ENCODE assay signal across 23 cellular contexts in the genomic region with DNA sequence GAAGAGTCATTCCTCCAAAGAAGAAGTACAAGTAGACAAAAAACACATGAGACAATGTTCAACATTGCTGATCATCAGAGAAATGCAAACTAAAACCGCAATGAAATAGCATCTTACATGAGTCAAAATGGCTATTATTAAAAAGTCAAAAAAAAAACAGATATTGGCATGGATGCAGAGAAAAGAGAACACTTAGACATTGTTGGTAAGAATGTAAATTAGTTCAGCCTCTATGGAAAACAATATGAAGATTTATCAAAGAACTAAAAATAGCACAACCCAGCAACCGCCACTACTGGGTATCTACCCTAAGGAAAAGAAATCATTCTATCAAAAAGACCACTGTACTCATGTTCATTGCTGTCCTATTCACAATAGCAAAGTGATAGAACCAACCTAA.
"Had no signal": no experiment of that assay in that cellular context is flagged by ENCODE, and none has a peak within 500 bp of the region (broad histone marks: within the 10 kb centered on the region; RNA-seq: fewer than 3 reads in every experiment).

No MANE protein-coding gene starts in this region.

- H3K27ac Mint-ChIP-seq: immature natural killer cell; memory B cell; naive thymus-derived CD4-positive, alpha-beta T cell; natural killer cell treated with Interleukin-12 subunit alpha and Interleukin-12 subunit beta and Interleukin-15 and Interleukin-18, amount 100 ng/mL, for 72 hours; progenitor cell of endocrine pancreas; stimulated activated naive B cell treated with anti-CD40 and anti-IgM and Interleukin-4, amounts not matched to agents 10 μg/mL and 1 μg/mL and 100 μg/mL, for 72 hours had no signal

- H3K27me3 Mint-ChIP-seq: natural killer cell treated with Interleukin-12 subunit alpha and Interleukin-12 subunit beta and Interleukin-15 and Interleukin-18, amount 100 ng/mL, for 72 hours; progenitor cell of endocrine pancreas; stimulated activated naive B cell treated with anti-CD40 and anti-IgM and Interleukin-4, amounts not matched to agents 10 μg/mL and 1 μg/mL and 100 μg/mL, for 72 hours had no signal

- H3K4me1 Mint-ChIP-seq: immature natural killer cell; memory B cell; naive thymus-derived CD4-positive, alpha-beta T cell; stimulated activated naive B cell treated with anti-CD40 and anti-IgM and Interleukin-4, amounts not matched to agents 10 μg/mL and 1 μg/mL and 100 μg/mL, for 72 hours had no signal

- H3K4me3 Mint-ChIP-seq: immature natural killer cell; memory B cell; naive thymus-derived CD4-positive, alpha-beta T cell; natural killer cell treated with Interleukin-12 subunit alpha and Interleukin-12 subunit beta and Interleukin-15 and Interleukin-18, amount 100 ng/mL, for 72 hours; stimulated activated naive B cell treated with anti-CD40 and anti-IgM and Interleukin-4, amounts not matched to agents 10 μg/mL and 1 μg/mL and 100 μg/mL, for 72 hours had no signal

- DNase-seq: hypothalamus; immature natural killer cell; kidney; left ventricle myocardium inferior; midbrain; mucosa of descending colon; naive thymus-derived CD4-positive, alpha-beta T cell; ovary; right lobe of liver; stimulated activated CD4-positive, alpha-beta T cell treated with anti-CD3 and anti-CD28 coated beads, Interleukin-12 subunit alpha, Interleukin-12 subunit beta, amount 100 ng/mL, for 4 hours; stimulated activated CD4-positive, alpha-beta T cell treated with anti-CD3 and anti-CD28 coated beads, Interleukin-15, amount 100 ng/mL, for 24 hours; stimulated activated CD4-positive, alpha-beta T cell treated with anti-CD3 and anti-CD28 coated beads, Interleukin-2, amount 100 ng/mL, for 24 hours; stimulated activated CD4-positive, alpha-beta T cell treated with anti-CD3 and anti-CD28 coated beads, Interleukin-4, amount 100 ng/mL, for 1 hour; stimulated activated naive B cell treated with anti-CD40 and anti-IgM and Interleukin-4, amounts not matched to agents 10 μg/mL and 1 μg/mL and 100 μg/mL, for 72 hours; stimulated activated naive CD8-positive, alpha-beta T cell treated with anti-CD3 and anti-CD28 coated beads, Interleukin-15, Interleukin-2, amounts not matched to agents 100 U/mL and 50 U/mL, for 24 hours; stomach; testis; thyroid gland; transverse colon; upper lobe of left lung had no signal

- H3K36me3 Mint-ChIP-seq: immature natural killer cell; memory B cell; stimulated activated naive B cell treated with anti-CD40 and anti-IgM and Interleukin-4, amounts not matched to agents 10 μg/mL and 1 μg/mL and 100 μg/mL, for 72 hours had no signal
